ENCODE assay signal across 25 cellular contexts in the genomic region with DNA sequence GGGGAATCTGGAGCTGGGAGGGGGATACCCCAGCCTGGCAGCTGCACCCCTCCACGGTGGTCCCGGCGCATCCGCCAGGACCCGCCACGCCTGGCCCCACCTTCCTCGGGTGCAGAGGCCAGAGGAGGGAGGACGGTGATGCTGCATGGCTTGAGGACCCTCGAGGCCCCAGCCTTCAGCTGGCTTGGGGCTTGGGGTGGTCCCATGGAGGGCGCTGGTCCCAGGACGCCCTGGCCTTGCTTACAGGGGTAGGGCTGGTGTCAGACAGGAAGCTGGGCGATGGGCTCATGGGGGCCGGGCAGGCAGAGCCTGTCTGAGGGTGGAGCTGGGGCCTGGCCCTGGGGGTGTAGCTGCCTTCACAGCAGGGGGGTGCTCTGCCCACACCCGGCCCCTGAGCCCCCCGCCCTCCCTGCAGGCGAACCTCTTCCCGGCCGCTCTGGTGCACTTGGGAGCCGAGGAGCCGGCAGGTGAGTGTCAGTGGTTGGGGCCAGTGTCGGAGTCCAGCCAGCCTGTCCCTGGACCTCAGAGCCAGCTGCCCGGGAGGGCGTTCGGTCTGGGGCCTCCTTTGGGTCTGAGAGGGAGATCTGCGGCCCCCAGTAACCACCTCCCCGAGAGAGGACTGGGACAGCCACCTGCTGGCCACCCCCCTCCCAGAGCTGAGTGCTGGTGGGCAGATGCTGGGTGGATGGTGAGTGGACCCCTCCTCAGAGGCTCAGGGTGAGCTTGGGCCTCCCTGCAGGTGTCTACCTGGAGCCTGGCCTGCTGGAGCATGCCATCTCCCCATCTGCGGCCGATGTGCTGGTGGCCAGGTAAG.
"Had no signal": no experiment of that assay in that cellular context is flagged by ENCODE, and none has a peak within 500 bp of the region (broad histone marks: within the 10 kb centered on the region; RNA-seq: fewer than 3 reads in every experiment).

No MANE protein-coding gene starts in this region.

- H3K4me3 ChIP-seq: cardiac muscle cell, MG63, SJSA1 had no signal

- H3K36me3 ChIP-seq: brain microvascular endothelial cell, cardiac muscle cell had no signal

- H3K27ac ChIP-seq: brain microvascular endothelial cell, cardiac muscle cell, SJSA1 had no signal

- H3K27me3 ChIP-seq: brain microvascular endothelial cell, cardiac muscle cell, MG63, SJSA1 had no signal

- H3K9me3 ChIP-seq: MG63, SJSA1 had no signal

- DNase-seq: activated B cell treated with CpG ODN at 0.5 μM for 24 hours; activated CD4-positive, alpha-beta memory T cell treated with anti-CD3 and anti-CD28 coated beads, Interleukin-2, amount 10 ng/mL, durations not matched to agents 7 days and 5 days; activated CD4-positive, alpha-beta T cell treated with anti-CD3 and anti-CD28 coated beads, Interleukin-2, amount 10 ng/mL, durations not matched to agents 7 days and 5 days; activated gamma-delta T cell; activated naive CD4-positive, alpha-beta T cell treated with anti-CD3 and anti-CD28 coated beads, Interleukin-2, amount 10 ng/mL, durations not matched to agents 7 days and 5 days; activated naive CD8-positive, alpha-beta T cell treated with anti-CD3 and anti-CD28 coated beads for 36 hours; activated T-cell treated with anti-CD3 and anti-CD28 coated beads for 4 hours; activated T-cell treated with anti-CD3 and anti-CD28 coated beads, Interleukin-2, amount 50 U/mL, for 48 hours; brain microvascular endothelial cell; MG63; MV-4-11; NCI-H1092 treated with DMSO at 0.1 percent for 48 hours; NCI-H1417 treated with DMSO at 0.1 percent for 48 hours; NCI-H1694; NCI-H2029; NCI-H2107; NCI-H345; NCI-H510A; NCI-H69; NK-92 treated with Interleukin-12 subunit alpha and Interleukin-12 subunit beta, amount 100 ng/mL, for 24 hours; OCI-M1; SHP77; SW 1271 had no signal
